8 cellular contexts compared by ENCODE assay signal in the genomic region with DNA sequence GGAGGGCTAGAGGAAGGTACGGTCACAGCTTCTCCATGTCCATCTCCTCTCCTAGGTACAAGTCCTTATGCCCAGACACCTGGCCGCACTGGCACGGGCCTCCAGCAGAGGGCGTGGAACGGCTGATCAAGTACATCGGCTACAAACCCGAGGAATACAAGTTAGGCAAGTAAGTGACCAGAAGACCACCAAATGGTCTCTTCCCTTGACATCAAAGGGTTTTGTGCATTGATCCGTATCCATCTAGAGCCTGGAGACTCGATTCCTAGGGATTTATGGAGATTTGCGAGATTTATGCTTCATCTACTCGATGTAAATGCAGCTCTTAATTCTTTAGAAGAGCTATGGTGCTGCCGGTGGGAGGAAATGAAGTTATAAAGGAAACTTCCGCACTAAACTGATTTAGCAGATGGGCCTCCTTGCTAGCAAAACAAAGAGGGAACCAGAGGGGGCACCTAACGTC. TPM values are rescaled to one million over a fixed set of nuclear protein-coding genes. Genes with fewer than 3 reads are reported as not detected.
A peak's percentile ranks its signal among the peaks of the same experiment; 100 is the strongest.
DNase-seq lines count a peak whose midpoint lies in the region; ATAC-seq and TF ChIP-seq lines count a peak whose summit lies in the region.
"Had no signal": no experiment of that assay in that cellular context is flagged by ENCODE, and none has a peak within 500 bp of the region (broad histone marks: within the 10 kb centered on the region; RNA-seq: fewer than 3 reads in every experiment).

No MANE protein-coding gene starts in this region.

- H3K27me3 ChIP-seq in heart right ventricle (no peaks in the 10 kb centered on the region), vagina (no peaks in the 10 kb centered on the region)

- no peaks in the 10 kb centered on the region for H3K36me3 Mint-ChIP-seq in activated naive CD8-positive, alpha-beta T cell treated with anti-CD3 and anti-CD28 coated beads for 36 hours

- H3K9me3 ChIP-seq in heart right ventricle (no peaks in the 10 kb centered on the region), vagina (no peaks in the 10 kb centered on the region)

- no peaks in the 10 kb centered on the region for H3K27me3 Mint-ChIP-seq in activated naive CD8-positive, alpha-beta T cell treated with anti-CD3 and anti-CD28 coated beads for 36 hours
- H3K27me3 Mint-ChIP-seq: stimulated activated naive CD8-positive, alpha-beta T cell treated with anti-CD3 and anti-CD28 coated beads, Interleukin-15, Interleukin-2, amounts not matched to agents 100 ng/mL and 50 ng/mL, for 24 hours had no signal

- TF ChIP-seq CTCF in GM13977 (IDR thresholded peaks at IDR 0.05; ENCODE audit: extremely low read depth, insufficient read depth, missing control alignments) (peak; percentile 94), heart right ventricle (IDR thresholded peaks at IDR 0.05) (peak; percentile 66 to 90 (median 84)), vagina (IDR thresholded peaks at IDR 0.05) (peak; percentile 42 to 62 (median 51))

- no peak overlapping the region for H3K4me3 Mint-ChIP-seq in activated naive CD8-positive, alpha-beta T cell treated with anti-CD3 and anti-CD28 coated beads for 36 hours
- H3K4me3 Mint-ChIP-seq: stimulated activated naive CD8-positive, alpha-beta T cell treated with anti-CD3 and anti-CD28 coated beads, Interleukin-15, Interleukin-2, amounts not matched to agents 100 ng/mL and 50 ng/mL, for 24 hours had no signal

- H3K9me3 Mint-ChIP-seq in activated naive CD8-positive, alpha-beta T cell treated with anti-CD3 and anti-CD28 coated beads for 36 hours, result no peaks in the 10 kb centered on the region
- H3K9me3 Mint-ChIP-seq: stimulated activated naive CD8-positive, alpha-beta T cell treated with anti-CD3 and anti-CD28 coated beads, Interleukin-15, Interleukin-2, amounts not matched to agents 100 ng/mL and 50 ng/mL, for 24 hours had no signal

- ATAC-seq in heart right ventricle, result peak; percentile 49 to 89 (median 76)

- H3K27ac ChIP-seq in heart right ventricle (peak overlapping the region in 7 of 10 donors; percentile 27 to 79 (median 47)), vagina (peak overlapping the region; percentile 2)

- DNase-seq in GM13977 (ENCODE audit: low spot score) (peak; percentile 71), NCI-H1436 (lab: John Stamatoyannopoulos, UW) (peak; percentile 52), SW480 (ENCODE audit: low spot score) (peak; percentile 78), heart right ventricle (peak; percentile 84 to 88), renal cortical epithelial cell (ENCODE audit: low read depth) (peak; percentile 78), vagina (ENCODE audit: extremely low spot score in 2 of 2) (peak in 1 of 2 donors; percentile 92)
- DNase-seq in activated naive CD8-positive, alpha-beta T cell treated with anti-CD3 and anti-CD28 coated beads for 36 hours, result peak; percentile 80

- H3K4me1 Mint-ChIP-seq in activated naive CD8-positive, alpha-beta T cell treated with anti-CD3 and anti-CD28 coated beads for 36 hours, result peaks cover 9% of the 10 kb centered on the region

- TF ChIP-seq POLR2A in vagina (IDR thresholded peaks at IDR 0.05), result no peak

- in situ Hi-C loops in GM13977 (cut with MboI; ENCODE audit: low pct_unique_long_range_greater_than_20kb, low sequenced_read_pairs, unreplicated experiment), result loop anchor here (10.0 kb wide), 1 partner anchor 342 kb away; no protein-coding TSS in a partner anchor

- H3K36me3 ChIP-seq in heart right ventricle (no peaks in the 10 kb centered on the region), vagina (no peaks in the 10 kb centered on the region)

- H3K4me3 ChIP-seq in heart right ventricle (peak overlapping the region in 5 of 10 donors; percentile 5 to 33 (median 21)), vagina (no peak overlapping the region)

- no peak overlapping the region for H3K27ac Mint-ChIP-seq in activated naive CD8-positive, alpha-beta T cell treated with anti-CD3 and anti-CD28 coated beads for 36 hours
- H3K27ac Mint-ChIP-seq: stimulated activated naive CD8-positive, alpha-beta T cell treated with anti-CD3 and anti-CD28 coated beads, Interleukin-15, Interleukin-2, amounts not matched to agents 100 ng/mL and 50 ng/mL, for 24 hours had no signal

- 25 to 31% methylated on average over 14 of the region's 14 CpGs for WGBS in heart right ventricle, 2 donors

- intact Hi-C loops in heart right ventricle (cut with DNase I), result loop anchor here in 8 of 10 donors (2.0 to 10.0 kb wide), 5 partner anchors 39 to 342 kb away; partner anchors contain the start of genes KCTD10 (in 6 of the 8) and UBE3B (in 6 of the 8)
- intact Hi-C loops in vagina (cut with DNase I), result no loop called here

- H3K4me1 ChIP-seq in heart right ventricle, result peaks cover 0 to 29% (median 12%) of the 10 kb centered on the region in 9 donors
- no peaks in the 10 kb centered on the region for H3K4me1 ChIP-seq in vagina

RNA-seq across cellular contexts. Expression of gene KCTD10, which starts 44.2 kb away (rescaled TPM):
- 10 to 100 TPM; 47.6 to 48.9 TPM for total RNA-seq in activated naive CD8-positive, alpha-beta T cell treated with anti-CD3 and anti-CD28 coated beads for 36 hours
- total RNA-seq in heart right ventricle (10 to 100 TPM; 21.5 to 64.9 (median 33.8) TPM), renal cortical epithelial cell (54.0 and 58.3 TPM in 2 replicates), vagina (86.2 TPM)
- 10 to 100 TPM; 13.6 to 16.6 TPM for polyA plus RNA-seq in heart right ventricle

RNA-seq across cellular contexts. Expression of gene UBE3B, which starts 44.6 kb away (rescaled TPM):
- 10 to 100 TPM; 23.4 to 23.5 TPM for total RNA-seq in activated naive CD8-positive, alpha-beta T cell treated with anti-CD3 and anti-CD28 coated beads for 36 hours
- total RNA-seq in heart right ventricle (10 to 100 TPM; 50.9 to 58.8 (median 55.8) TPM), renal cortical epithelial cell (63.2 and 78.4 TPM in 2 replicates), vagina (32.2 TPM)
- polyA plus RNA-seq in heart right ventricle, result 10 to 100 TPM; 13.7 to 17.8 TPM
